ENCODE assay signal across 8 cellular contexts in the genomic region with DNA sequence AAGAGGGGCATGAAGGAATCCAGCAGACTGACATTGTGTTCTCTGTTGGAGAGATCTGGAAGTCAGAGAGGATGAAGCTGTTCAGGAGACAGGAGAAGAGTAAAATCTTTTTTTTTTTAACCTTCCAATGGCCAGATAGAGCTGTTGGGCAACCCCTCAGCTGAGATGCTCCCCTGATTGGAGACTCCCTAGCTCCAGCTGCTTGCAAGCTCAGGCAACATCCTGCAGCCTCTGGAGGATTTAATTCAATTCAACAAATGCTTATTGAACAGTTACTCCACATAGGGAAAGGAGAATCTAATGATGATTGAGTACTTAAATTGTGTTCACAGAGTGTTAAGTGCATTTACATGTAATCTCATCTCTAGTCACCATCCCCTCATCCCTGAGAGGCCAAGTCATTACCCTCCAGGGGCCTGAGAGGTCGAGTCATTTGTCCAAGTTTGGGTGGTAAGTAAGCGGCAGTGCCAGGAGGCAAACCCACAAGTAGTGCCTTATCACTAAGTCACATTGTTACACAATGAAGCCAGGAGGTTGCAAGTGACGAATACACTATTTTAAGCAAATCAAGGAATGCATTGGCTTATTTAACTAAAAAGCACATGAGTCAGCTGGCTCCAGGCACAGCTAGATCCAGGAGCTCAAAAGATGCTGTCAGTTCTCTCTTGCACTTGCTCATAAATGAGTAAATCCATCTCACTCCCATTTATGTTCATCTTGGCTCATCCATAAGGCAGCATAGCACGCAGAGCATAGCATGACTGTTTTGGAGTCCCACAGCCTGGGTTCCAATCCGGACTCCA.
A peak's percentile ranks its signal among the peaks of the same experiment; 100 is the strongest.
DNase-seq lines count a peak whose midpoint lies in the region; TF ChIP-seq lines count a peak whose summit lies in the region.

No MANE protein-coding gene starts in this region.

- intact Hi-C loops in spleen (cut with DNase I; ENCODE audit: low total_unique reads), result no loop called here

- H3K36me3 ChIP-seq in spleen, result no peaks in the 10 kb centered on the region

- DNase-seq in AG10803 (ENCODE audit: low read depth) (peak; percentile 99), NCI-H460 (ENCODE audit: extremely low read depth, low read depth) (peak; percentile 16), epithelial cell of esophagus (ENCODE audit: low read depth) (peak; percentile 99), non-pigmented ciliary epithelial cell (ENCODE audit: low read depth) (peak; percentile 93), spleen (no peak), HuH-7.5 (ENCODE audit: low spot score) (no peak), SW480 (ENCODE audit: low spot score) (no peak)
- no peak for DNase-seq in activated naive CD4-positive, alpha-beta T cell treated with Interleukin-2 at 50 U/mL for 16 hours

- peaks cover 0 to 29% (median 1%) of the 10 kb centered on the region in 6 donors for H3K4me1 ChIP-seq in spleen

- no peaks in the 10 kb centered on the region for H3K9me3 ChIP-seq in spleen

- no peak overlapping the region for H3K27ac ChIP-seq in spleen

- 50 to 73% (median 63%) methylated on average over 5 of the region's 5 CpGs for WGBS in spleen, 5 donors

- peaks cover 0 to 11% (median 0%) of the 10 kb centered on the region in 7 donors for H3K27me3 ChIP-seq in spleen (replicated peaks in 1 of 7)

- TF ChIP-seq CTCF in AG10803 (conservative IDR thresholded peaks at IDR 0.05; ENCODE audit: low read length) (no peak), epithelial cell of esophagus (IDR thresholded peaks at IDR 0.05; ENCODE audit: insufficient read depth, low read depth, low read length, missing control alignments) (no peak), spleen (IDR thresholded peaks at IDR 0.05 in 8 of 11, conservative IDR thresholded peaks at IDR 0.05 in 3 of 11) (no peak)

- TF ChIP-seq POLR2A in spleen (IDR thresholded peaks at IDR 0.05), result no peak

- H3K4me3 ChIP-seq in AG10803 (ENCODE audit: low read length), result peak overlapping the region; percentile 33
- no peak overlapping the region for H3K4me3 ChIP-seq in epithelial cell of esophagus (ENCODE audit: low read length)
- H3K4me3 ChIP-seq in spleen, result no peak overlapping the region

Comparison
In these comparisons a context has a peak if more than half of its experiments do, and no peak if none do; other contexts are left out.
1. DNase-seq: peak in AG10803 (single experiment), NCI-H460 (single experiment), epithelial cell of esophagus (single experiment) and non-pigmented ciliary epithelial cell (single experiment); none in spleen (single experiment), HuH-7.5 (single experiment), SW480 (single experiment) and activated naive CD4-positive, alpha-beta T cell treated with Interleukin-2 at 50 U/mL for 16 hours (single experiment).